ENCODE assay signal across 1 cellular context in the genomic region with DNA sequence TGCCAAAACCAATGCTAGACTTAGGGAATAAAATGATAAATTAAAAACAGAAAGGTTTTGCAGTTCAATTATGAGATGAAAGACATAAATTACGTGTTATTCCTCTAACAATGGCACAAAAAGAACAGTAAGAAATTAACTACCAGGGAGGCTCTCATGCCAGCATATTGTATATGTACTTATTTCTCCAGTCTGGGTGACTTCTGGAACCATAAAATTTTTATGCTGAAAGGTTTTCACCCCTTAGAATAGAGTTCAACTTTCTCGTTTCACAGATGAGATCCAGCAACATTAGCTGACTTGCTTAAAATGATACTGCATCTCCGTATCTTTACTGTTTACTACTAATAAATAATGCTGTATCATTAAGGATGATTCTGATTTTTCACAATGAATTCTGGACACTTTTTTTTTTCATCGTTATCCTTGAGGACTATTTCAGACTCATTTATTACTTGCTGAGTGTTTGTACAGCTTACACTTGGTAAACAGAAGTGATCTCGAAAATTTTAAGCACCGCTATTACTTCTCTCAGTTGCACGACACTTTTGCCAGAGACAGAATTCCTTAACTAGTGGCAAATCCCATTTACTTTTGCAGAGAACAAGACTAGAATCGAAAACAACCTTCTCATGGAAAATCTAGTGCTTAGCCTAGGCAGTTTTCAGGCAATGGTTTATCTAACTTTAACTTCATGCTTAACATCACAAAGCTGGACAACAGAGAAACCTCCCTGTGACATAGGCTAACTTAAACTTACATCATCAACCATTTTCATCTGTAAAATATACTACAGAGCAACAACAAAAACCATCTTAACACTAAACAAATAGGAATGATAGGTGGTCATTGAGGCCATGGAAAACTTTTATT.
TF ChIP-seq lines count a peak whose summit lies in the region.

No MANE protein-coding gene starts in this region.

TF ChIP-seq in HepG2, 621 proteins besides CTCF, POLR2A, EP300 and RAD21:
- no peak for TF ChIP-seq ZBTB26 (CRISPR knock-in tag; IDR thresholded peaks at IDR 0.05; ENCODE audit: borderline replicate concordance)
- TF ChIP-seq PATZ1 (CRISPR knock-in tag; IDR thresholded peaks at IDR 0.05) = no peak
- TF ChIP-seq, protein P1, sequence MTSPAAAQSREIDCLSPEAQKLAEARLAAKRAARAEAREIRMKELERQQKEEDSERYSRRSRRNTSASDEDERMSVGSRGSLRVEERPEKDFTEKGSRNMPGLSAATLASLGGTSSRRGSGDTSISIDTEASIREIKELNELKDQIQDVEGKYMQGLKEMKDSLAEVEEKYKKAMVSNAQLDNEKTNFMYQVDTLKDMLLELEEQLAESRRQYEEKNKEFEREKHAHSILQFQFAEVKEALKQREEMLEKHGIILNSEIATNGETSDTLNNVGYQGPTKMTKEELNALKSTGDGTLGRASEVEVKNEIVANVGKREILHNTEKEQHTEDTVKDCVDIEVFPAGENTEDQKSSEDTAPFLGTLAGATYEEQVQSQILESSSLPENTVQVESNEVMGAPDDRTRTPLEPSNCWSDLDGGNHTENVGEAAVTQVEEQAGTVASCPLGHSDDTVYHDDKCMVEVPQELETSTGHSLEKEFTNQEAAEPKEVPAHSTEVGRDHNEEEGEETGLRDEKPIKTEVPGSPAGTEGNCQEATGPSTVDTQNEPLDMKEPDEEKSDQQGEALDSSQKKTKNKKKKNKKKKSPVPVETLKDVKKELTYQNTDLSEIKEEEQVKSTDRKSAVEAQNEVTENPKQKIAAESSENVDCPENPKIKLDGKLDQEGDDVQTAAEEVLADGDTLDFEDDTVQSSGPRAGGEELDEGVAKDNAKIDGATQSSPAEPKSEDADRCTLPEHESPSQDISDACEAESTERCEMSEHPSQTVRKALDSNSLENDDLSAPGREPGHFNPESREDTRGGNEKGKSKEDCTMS (CRISPR knock-in tag; conservative IDR thresholded peaks at IDR 0.05) = no peak
- no peak for TF ChIP-seq ZKSCAN1 (IDR thresholded peaks at IDR 0.05; ENCODE audit: low read length)
- TF ChIP-seq GFI1 (CRISPR knock-in tag; IDR thresholded peaks at IDR 0.05; ENCODE audit: borderline replicate concordance) = no peak
- TF ChIP-seq RBFOX2 (IDR thresholded peaks at IDR 0.05; ENCODE audit: low read depth, low read length) = peak; percentile 57; the same call in 1 of the 2 replicates
- TF ChIP-seq ZNF562 (CRISPR knock-in tag; IDR thresholded peaks at IDR 0.05; ENCODE audit: borderline replicate concordance) = no peak
- TF ChIP-seq ZNF230 (CRISPR knock-in tag; IDR thresholded peaks at IDR 0.05) = no peak
